25 cellular contexts compared by ENCODE assay signal in the genomic region with DNA sequence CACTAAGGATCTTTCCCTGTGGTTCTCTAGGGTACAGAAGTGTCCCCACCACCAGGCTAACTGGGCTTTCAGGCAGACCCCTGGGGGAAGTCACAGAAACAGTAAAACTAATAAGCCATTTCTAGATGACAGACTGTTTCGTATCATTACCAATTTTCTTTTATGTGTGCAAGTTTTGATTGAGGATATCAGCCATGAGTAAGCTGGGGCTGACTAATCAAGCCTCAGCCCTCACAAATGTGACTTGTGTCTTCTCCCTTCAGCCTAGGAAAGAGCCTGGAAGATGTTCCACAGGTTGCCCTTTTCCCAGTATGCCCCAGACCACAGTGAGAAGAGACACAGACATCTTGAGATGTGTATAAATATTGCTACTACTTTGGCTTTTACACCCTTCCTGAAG. TPM values are rescaled to one million over a fixed set of nuclear protein-coding genes. Genes with fewer than 3 reads are reported as not detected.
DNase-seq lines count a peak whose midpoint lies in the region; ATAC-seq and TF ChIP-seq lines count a peak whose summit lies in the region.
"Had no signal": no experiment of that assay in that cellular context is flagged by ENCODE, and none has a peak within 500 bp of the region (broad histone marks: within the 10 kb centered on the region; RNA-seq: fewer than 3 reads in every experiment).

No MANE protein-coding gene starts in this region.

- intact Hi-C loops in left ventricle myocardium inferior (cut with micrococcal nuclease) = no loop called here
- intact Hi-C loops in left cardiac atrium (cut with DNase I) = no loop called here
- intact Hi-C loops in CD4-positive, alpha-beta T cell (cut with DNase I, micrococcal nuclease) = no loop called here

- H3K36me3 Mint-ChIP-seq in activated T-helper 17 cell treated with anti-CD3 and anti-CD28 coated beads, Interleukin-2, amount 50 U/mL, for 72 hours (ENCODE audit: low read depth) = no peaks in the 10 kb centered on the region
- no peaks in the 10 kb centered on the region for H3K36me3 Mint-ChIP-seq in stimulated activated naive CD8-positive, alpha-beta T cell treated with anti-CD3 and anti-CD28 coated beads, Interleukin-15, Interleukin-2, amounts not matched to agents 100 ng/mL and 50 ng/mL, for 24 hours (ENCODE audit: low read depth)
- H3K36me3 Mint-ChIP-seq in CD4-positive, alpha-beta T cell (ENCODE audit: low read depth) = no peaks in the 10 kb centered on the region
- H3K36me3 Mint-ChIP-seq: CD14-positive monocyte; stimulated activated effector memory CD8-positive, alpha-beta T cell treated with anti-CD3 and anti-CD28 coated beads, Interleukin-12 subunit alpha, Interleukin-12 subunit beta, amount 100 ng/mL, for 72 hours had no signal

- peak overlapping the region; percentile 35 for H3K27ac ChIP-seq in left ventricle myocardium inferior (replicated peaks)
- H3K27ac ChIP-seq in epithelial cell of prostate = peak overlapping the region; percentile 75
- no peak overlapping the region for H3K27ac ChIP-seq in CD4-positive, alpha-beta T cell (ENCODE audit: low read depth, low read length)
- H3K27ac ChIP-seq: gastrocnemius medialis, prostate gland, tibial artery had no signal

- H3K4me1 Mint-ChIP-seq in activated T-helper 17 cell treated with anti-CD3 and anti-CD28 coated beads, Interleukin-2, amount 50 U/mL, for 72 hours = no peaks in the 10 kb centered on the region
- H3K4me1 Mint-ChIP-seq in stimulated activated naive CD8-positive, alpha-beta T cell treated with anti-CD3 and anti-CD28 coated beads, Interleukin-15, Interleukin-2, amounts not matched to agents 100 ng/mL and 50 ng/mL, for 24 hours (ENCODE audit: low read depth) = peaks cover 9% of the 10 kb centered on the region
- no peaks in the 10 kb centered on the region for H3K4me1 Mint-ChIP-seq in CD4-positive, alpha-beta T cell (ENCODE audit: low read depth)
- H3K4me1 Mint-ChIP-seq: CD14-positive monocyte; stimulated activated effector memory CD8-positive, alpha-beta T cell treated with anti-CD3 and anti-CD28 coated beads, Interleukin-12 subunit alpha, Interleukin-12 subunit beta, amount 100 ng/mL, for 72 hours had no signal

- no peak for TF ChIP-seq CTCF in left ventricle myocardium inferior (IDR thresholded peaks at IDR 0.05; ENCODE audit: borderline replicate concordance)
- no peak for TF ChIP-seq CTCF in CD4-positive, alpha-beta T cell (IDR thresholded peaks at IDR 0.05)

- no peak overlapping the region for H3K27ac Mint-ChIP-seq in activated T-helper 17 cell treated with anti-CD3 and anti-CD28 coated beads, Interleukin-2, amount 50 U/mL, for 72 hours
- peak overlapping the region; percentile 24 for H3K27ac Mint-ChIP-seq in stimulated activated naive CD8-positive, alpha-beta T cell treated with anti-CD3 and anti-CD28 coated beads, Interleukin-15, Interleukin-2, amounts not matched to agents 100 ng/mL and 50 ng/mL, for 24 hours
- no peak overlapping the region for H3K27ac Mint-ChIP-seq in CD4-positive, alpha-beta T cell
- H3K27ac Mint-ChIP-seq: CD14-positive monocyte; GM23338; stimulated activated effector memory CD8-positive, alpha-beta T cell treated with anti-CD3 and anti-CD28 coated beads, Interleukin-12 subunit alpha, Interleukin-12 subunit beta, amount 100 ng/mL, for 72 hours; T-helper 17 cell had no signal

- peaks cover 4% of the 10 kb centered on the region for H3K27me3 Mint-ChIP-seq in activated T-helper 17 cell treated with anti-CD3 and anti-CD28 coated beads, Interleukin-2, amount 50 U/mL, for 72 hours
- H3K27me3 Mint-ChIP-seq in stimulated activated naive CD8-positive, alpha-beta T cell treated with anti-CD3 and anti-CD28 coated beads, Interleukin-15, Interleukin-2, amounts not matched to agents 100 ng/mL and 50 ng/mL, for 24 hours = no peaks in the 10 kb centered on the region
- no peaks in the 10 kb centered on the region for H3K27me3 Mint-ChIP-seq in CD4-positive, alpha-beta T cell

- CTCF ChIA-PET in CD4-positive, alpha-beta T cell (lab: Charles Lee) = no interaction called here

- DNase-seq in left ventricle myocardium inferior = no peak
- no peak for DNase-seq in left cardiac atrium
- no peak for DNase-seq in epithelial cell of prostate (ENCODE audit: low read depth, low spot score)
- no peak for DNase-seq in CD4-positive, alpha-beta T cell
- DNase-seq in SHP77 treated with DMSO at 0.1 percent for 48 hours (lab: John Stamatoyannopoulos, UW) = no peak
- DNase-seq: activated CD4-positive, alpha-beta T cell treated with anti-CD3 and anti-CD28 coated beads, Interleukin-2, amount 50 U/mL, for 48 hours; erythroblast; gastrocnemius medialis; hypothalamus; NCI-H1105; NCI-H2081; NCI-H446; OCI-M1; stimulated activated CD4-positive, alpha-beta T cell treated with anti-CD3 and anti-CD28 coated beads, Interleukin-1b, Interleukin-23, amount 100 ng/mL, for 48 hours; T-helper 17 cell; tibial artery had no signal

- POLR2A ChIA-PET in CD4-positive, alpha-beta T cell (lab: Charles Lee) = interaction anchor here (1.1 kb wide), 1 partner anchor 11 kb away, joined by 3 read pairs; no protein-coding TSS in a partner anchor

- no peak overlapping the region for H3K4me3 ChIP-seq in left ventricle myocardium inferior
- H3K4me3 ChIP-seq: gastrocnemius medialis, GM23338, lung, prostate gland, tibial artery had no signal

- no peaks in the 10 kb centered on the region for H3K36me3 ChIP-seq in left ventricle myocardium inferior
- H3K36me3 ChIP-seq: gastrocnemius medialis, prostate gland, tibial artery had no signal

- no peak overlapping the region for H3K4me3 Mint-ChIP-seq in activated T-helper 17 cell treated with anti-CD3 and anti-CD28 coated beads, Interleukin-2, amount 50 U/mL, for 72 hours
- H3K4me3 Mint-ChIP-seq in stimulated activated naive CD8-positive, alpha-beta T cell treated with anti-CD3 and anti-CD28 coated beads, Interleukin-15, Interleukin-2, amounts not matched to agents 100 ng/mL and 50 ng/mL, for 24 hours = no peak overlapping the region
- no peak overlapping the region for H3K4me3 Mint-ChIP-seq in CD4-positive, alpha-beta T cell
- H3K4me3 Mint-ChIP-seq: CD14-positive monocyte; GM23338; stimulated activated effector memory CD8-positive, alpha-beta T cell treated with anti-CD3 and anti-CD28 coated beads, Interleukin-12 subunit alpha, Interleukin-12 subunit beta, amount 100 ng/mL, for 72 hours; T-helper 17 cell had no signal

- no peaks in the 10 kb centered on the region for H3K9me3 Mint-ChIP-seq in activated T-helper 17 cell treated with anti-CD3 and anti-CD28 coated beads, Interleukin-2, amount 50 U/mL, for 72 hours
- no peaks in the 10 kb centered on the region for H3K9me3 Mint-ChIP-seq in stimulated activated naive CD8-positive, alpha-beta T cell treated with anti-CD3 and anti-CD28 coated beads, Interleukin-15, Interleukin-2, amounts not matched to agents 100 ng/mL and 50 ng/mL, for 24 hours
- H3K9me3 Mint-ChIP-seq in CD4-positive, alpha-beta T cell = no peaks in the 10 kb centered on the region
- H3K9me3 Mint-ChIP-seq: CD14-positive monocyte; GM23338; stimulated activated effector memory CD8-positive, alpha-beta T cell treated with anti-CD3 and anti-CD28 coated beads, Interleukin-12 subunit alpha, Interleukin-12 subunit beta, amount 100 ng/mL, for 72 hours had no signal

- H3K9me3 ChIP-seq in left ventricle myocardium inferior (replicated peaks) = no peaks in the 10 kb centered on the region
- no peaks in the 10 kb centered on the region for H3K9me3 ChIP-seq in CD4-positive, alpha-beta T cell (ENCODE audit: control insufficient read depth, low read length)
- H3K9me3 ChIP-seq: gastrocnemius medialis, prostate gland, tibial artery had no signal

- H3K27me3 ChIP-seq in left ventricle myocardium inferior (ENCODE audit: low read depth) = no peaks in the 10 kb centered on the region
- H3K27me3 ChIP-seq in CD4-positive, alpha-beta T cell (ENCODE audit: control insufficient read depth, insufficient read depth, low read length) = no peaks in the 10 kb centered on the region
- H3K27me3 ChIP-seq: tibial artery had no signal

- ATAC-seq in left cardiac atrium (no peak), GM18519 (IDR thresholded peaks at IDR 0.05; ENCODE audit: low FRiP score, unreplicated experiment) (no peak)
- peak; percentile 72 for ATAC-seq in activated T-helper 17 cell treated with anti-CD3 and anti-CD28 coated beads, Interleukin-2, amount 50 U/mL, for 72 hours (replicated peaks)
- ATAC-seq in CD4-positive, alpha-beta T cell (ENCODE audit: poor library complexity) = no peak
- ATAC-seq: gastrocnemius medialis, HepG2, T-helper 17 cell had no signal

- peaks cover 72% of the 10 kb centered on the region for H3K4me1 ChIP-seq in left ventricle myocardium inferior
- H3K4me1 ChIP-seq: tibial artery had no signal

RNA-seq across cellular contexts. Expression of a gene that starts 10.5 kb away (rescaled TPM):
- total RNA-seq in left ventricle myocardium inferior (111 TPM), left cardiac atrium (100 to 1,000 TPM; 159 to 179 TPM)
- total RNA-seq in activated T-helper 17 cell treated with anti-CD3 and anti-CD28 coated beads, Interleukin-2, amount 50 U/mL, for 72 hours = 10 to 100 TPM; 10.1 to 11.1 TPM
- under 1 TPM; 0.38 to 0.45 TPM for total RNA-seq in CD4-positive, alpha-beta T cell

Comparison
In these comparisons a context has a peak if more than half of its experiments do, and no peak if none do; other contexts are left out.
1. RNA of a gene that starts 10.5 kb away (total RNA-seq): 159 to 179 TPM in left cardiac atrium, 111 TPM in left ventricle myocardium inferior (single experiment) and 10.1 to 11.1 TPM in activated T-helper 17 cell treated with anti-CD3 and anti-CD28 coated beads, Interleukin-2, amount 50 U/mL, for 72 hours; 0.38 to 0.45 TPM in CD4-positive, alpha-beta T cell; every median in the first group is over 4 times any median in the second.